ENCODE assay signal across 8 cellular contexts in the genomic region with DNA sequence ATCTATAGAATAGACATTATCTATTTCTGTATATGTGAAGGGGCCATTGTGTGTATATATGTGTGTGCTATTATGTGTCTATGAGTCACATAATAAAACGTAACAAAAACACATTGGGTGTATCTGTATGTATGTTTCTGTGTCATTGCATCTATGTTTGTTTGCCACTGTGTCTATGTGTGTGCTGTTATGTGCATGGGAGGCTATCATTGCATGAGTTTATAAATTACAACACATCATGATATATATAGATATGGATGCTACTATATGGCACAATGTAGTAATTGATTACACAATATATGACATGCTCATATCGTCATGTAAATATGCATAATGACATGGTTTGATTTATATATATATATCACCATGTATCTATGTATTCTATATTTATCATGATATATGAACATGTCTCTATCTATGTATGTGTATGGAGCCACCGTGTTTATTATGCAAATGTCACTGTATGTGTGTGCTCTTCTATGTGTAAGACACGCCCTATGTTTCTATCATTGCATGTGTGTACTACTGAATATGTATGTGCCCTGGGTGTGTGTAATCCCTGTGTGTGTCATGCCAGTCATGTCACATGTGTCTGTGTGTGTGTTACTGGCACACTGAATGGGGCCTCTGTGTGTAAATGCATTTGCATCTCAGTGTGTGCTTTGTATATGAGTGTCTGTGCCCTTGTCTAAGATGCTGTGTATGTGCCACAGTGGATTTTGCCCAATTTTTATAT. TPM values are rescaled to one million over a fixed set of nuclear protein-coding genes. Genes with fewer than 3 reads are reported as not detected.
DNase-seq lines count a peak whose midpoint lies in the region; ATAC-seq and TF ChIP-seq lines count a peak whose summit lies in the region.

No MANE protein-coding gene starts in this region.

- peaks cover 0 to 24% (median 10%) of the 10 kb centered on the region in 6 donors for H3K36me3 ChIP-seq in spleen
- no peaks in the 10 kb centered on the region for H3K36me3 ChIP-seq in aorta (ENCODE audit: control insufficient read depth in 1 of 2, insufficient read depth in 2 of 2, low read length in 1 of 2)

- CTCF ChIA-PET in activated CD4-positive, alpha-beta T cell treated with anti-CD3 and anti-CD28 coated beads for 36 hours (lab: Charles Lee) = interaction anchor here (1.0 to 2.8 kb wide), 2 partner anchors 13 to 16 kb away, joined by 3 to 22 read pairs; no protein-coding TSS in a partner anchor

- ATAC-seq in activated CD4-positive, alpha-beta T cell treated with anti-CD3 and anti-CD28 coated beads for 36 hours = peak; percentile 27
- peak; percentile 30 for ATAC-seq in HG03575 (IDR thresholded peaks at IDR 0.05; ENCODE audit: extremely low read depth, insufficient number of reproducible peaks, low FRiP score, unreplicated experiment)
- no peak for ATAC-seq in aorta (ENCODE audit: low FRiP score)

- H3K4me3 Mint-ChIP-seq in activated CD4-positive, alpha-beta T cell treated with anti-CD3 and anti-CD28 coated beads for 36 hours = peak overlapping the region; percentile 100

- peak; percentile 80 for DNase-seq in activated CD4-positive, alpha-beta T cell treated with anti-CD3 and anti-CD28 coated beads for 36 hours
- DNase-seq in activated CD4-positive, alpha-beta T cell treated with anti-CD3 and anti-CD28 coated beads for 1 hour = no peak
- peak; percentile 50 for DNase-seq in activated T-cell treated with anti-CD3 and anti-CD28 coated beads, Interleukin-2, amount 50 U/mL, for 1 hour
- DNase-seq in spleen = no peak
- DNase-seq in HK-2 (ENCODE audit: unreplicated experiment) = no peak
- DNase-seq in GM03348 (ENCODE audit: low spot score) = no peak
- no peak for DNase-seq in aorta

- H3K27me3 Mint-ChIP-seq in activated CD4-positive, alpha-beta T cell treated with anti-CD3 and anti-CD28 coated beads for 36 hours = peaks cover 2% of the 10 kb centered on the region

- no peak for TF ChIP-seq CTCF in spleen (IDR thresholded peaks at IDR 0.05 in 8 of 11, conservative IDR thresholded peaks at IDR 0.05 in 3 of 11)

- H3K9me3 Mint-ChIP-seq in activated CD4-positive, alpha-beta T cell treated with anti-CD3 and anti-CD28 coated beads for 36 hours (ENCODE audit: low read depth) = no peaks in the 10 kb centered on the region

- H3K4me1 Mint-ChIP-seq in activated CD4-positive, alpha-beta T cell treated with anti-CD3 and anti-CD28 coated beads for 36 hours = peaks cover 41% of the 10 kb centered on the region

- POLR2A ChIA-PET in activated CD4-positive, alpha-beta T cell treated with anti-CD3 and anti-CD28 coated beads for 36 hours (lab: Charles Lee) = interaction anchor here (1.0 to 4.8 kb wide), 3 partner anchors 12 to 22 kb away, joined by 3 to 172 read pairs (median 56); partner anchors contain the start of gene SUPT4H1

- H3K4me1 ChIP-seq in spleen = peaks cover 7 to 83% (median 66%) of the 10 kb centered on the region in 6 donors
- no peaks in the 10 kb centered on the region for H3K4me1 ChIP-seq in aorta (ENCODE audit: control insufficient read depth in 1 of 2, insufficient read depth in 2 of 2, low read length in 2 of 2)

- peak overlapping the region; percentile 90 to 100 (median 96) for H3K4me3 ChIP-seq in spleen
- H3K4me3 ChIP-seq in aorta (ENCODE audit: low read length in 2 of 2) = no peak overlapping the region

- 25 to 35% (median 26%) methylated on average over 4 of the region's 4 CpGs for WGBS in spleen, 5 donors
- WGBS in aorta, 2 donors = 80 to 81% methylated on average over 4 of the region's 4 CpGs

- intact Hi-C loops in activated CD4-positive, alpha-beta T cell treated with anti-CD3 and anti-CD28 coated beads for 36 hours (cut with DNase I, micrococcal nuclease) = loop anchor here (1.0 to 10.0 kb wide), 12 partner anchors 8 to 1375 kb away; partner anchors contain the start of genes RNF43 (in 2 of the 2), SUPT4H1 (in 2 of the 2), MRPS23 (in 1 of the 2) and PRR11 (in 1 of the 2)
- intact Hi-C loops in spleen (cut with DNase I; ENCODE audit: low total_unique reads) = no loop called here
- intact Hi-C loops in aorta (cut with DNase I) = no loop called here

- H3K27me3 ChIP-seq in spleen (replicated peaks in 1 of 7) (peaks cover 0 to 16% (median 0%) of the 10 kb centered on the region in 7 donors), aorta (ENCODE audit: control insufficient read depth in 1 of 2, insufficient read depth in 2 of 2, low read length in 1 of 2) (no peaks in the 10 kb centered on the region)

- H3K27ac ChIP-seq in spleen (peak overlapping the region; percentile 36 to 100 (median 99)), aorta (ENCODE audit: low read depth in 1 of 2, low read length in 2 of 2) (no peak overlapping the region)

- TF ChIP-seq POLR2A in spleen (IDR thresholded peaks at IDR 0.05) = peak in 1 of 3 donors; percentile 7

- peak overlapping the region; percentile 100 for H3K27ac Mint-ChIP-seq in activated CD4-positive, alpha-beta T cell treated with anti-CD3 and anti-CD28 coated beads for 36 hours

- H3K9me3 ChIP-seq in spleen = no peaks in the 10 kb centered on the region
- no peaks in the 10 kb centered on the region for H3K9me3 ChIP-seq in aorta (ENCODE audit: control insufficient read depth, low read length)

- peaks cover 57% of the 10 kb centered on the region for H3K36me3 Mint-ChIP-seq in activated CD4-positive, alpha-beta T cell treated with anti-CD3 and anti-CD28 coated beads for 36 hours (ENCODE audit: low read depth)

RNA-seq across cellular contexts. Expression of gene TSPOAP1, which starts 1.4 kb away (rescaled TPM):
- total RNA-seq in activated CD4-positive, alpha-beta T cell treated with anti-CD3 and anti-CD28 coated beads for 36 hours = 10 to 100 TPM; 11.8 to 12.4 TPM
- total RNA-seq in spleen (10 to 100 TPM; 14.1 to 31.8 (median 18.5) TPM), aorta (10 to 100 TPM in 1 of 2 donors, 1 to 10 TPM in 1; 9.0 to 21.0 TPM)
- polyA plus RNA-seq in spleen (10 to 100 TPM; 11.5 to 26.5 (median 24.3) TPM), aorta (10 to 100 TPM in 1 of 2 donors, 1 to 10 TPM in 1; 4.3 to 46.7 TPM)

RNA-seq across cellular contexts. Expression of gene SUPT4H1, which starts 22.0 kb away (rescaled TPM):
- 100 to 1,000 TPM; 106 to 129 TPM for total RNA-seq in activated CD4-positive, alpha-beta T cell treated with anti-CD3 and anti-CD28 coated beads for 36 hours
- total RNA-seq in spleen (10 to 100 TPM; 37.8 to 80.5 (median 64.0) TPM), aorta (10 to 100 TPM; 38.4 to 56.3 TPM)
- polyA plus RNA-seq in spleen (100 to 1,000 TPM in 2 of 3 donors, 10 to 100 TPM in 1; 77.0 to 106 (median 104) TPM), aorta (10 to 100 TPM; 69.1 to 78.2 TPM)

RNA-seq across cellular contexts. Expression of gene MPO, which starts 49.2 kb away (rescaled TPM):
- under 1 TPM in 1 of 2 experiments, not detected in 1; 0.07 TPM for total RNA-seq in activated CD4-positive, alpha-beta T cell treated with anti-CD3 and anti-CD28 coated beads for 36 hours
- total RNA-seq in spleen = 10 to 100 TPM in 5 of 7 donors, 1 to 10 TPM in 2; 5.8 to 75.7 (median 15.2) TPM
- polyA plus RNA-seq in spleen = 1 to 10 TPM in 2 of 3 donors, under 1 TPM in 1; 0.52 to 2.2 (median 2.0) TPM
- total RNA-seq in aorta = under 1 TPM; 0.26 to 0.63 TPM
- under 1 TPM; 0.18 to 0.38 TPM for polyA plus RNA-seq in aorta

Comparison
In these comparisons a context has a peak if more than half of its experiments do, and no peak if none do; other contexts are left out.
1. DNase-seq: peak in activated CD4-positive, alpha-beta T cell treated with anti-CD3 and anti-CD28 coated beads for 36 hours (single experiment) and activated T-cell treated with anti-CD3 and anti-CD28 coated beads, Interleukin-2, amount 50 U/mL, for 1 hour (single experiment); none in activated CD4-positive, alpha-beta T cell treated with anti-CD3 and anti-CD28 coated beads for 1 hour (single experiment), spleen (single experiment), HK-2 (single experiment), GM03348 (single experiment) and aorta (0 of 2).
2. H3K27ac ChIP-seq: peak in spleen (8 of 8); none in aorta (0 of 2).
3. H3K4me3 ChIP-seq: peak in spleen (8 of 8); none in aorta (0 of 2).
4. RNA of gene MPO, which starts 49.2 kb away (total RNA-seq): 5.8 to 75.7 TPM in spleen; 0.26 to 0.63 TPM in aorta and 0.07 TPM in activated CD4-positive, alpha-beta T cell treated with anti-CD3 and anti-CD28 coated beads for 36 hours; every median in the first group is over 4 times any median in the second.
5. intact Hi-C loops: an anchor here in activated CD4-positive, alpha-beta T cell treated with anti-CD3 and anti-CD28 coated beads for 36 hours (1.0 to 10.0 kb wide); none called in spleen and aorta.